Comparison of ENCODE assay signal across 23 cellular contexts in genomic region chr16:69301187-69301586, GRCh38. TPM values are rescaled to one million over a fixed set of nuclear protein-coding genes. Genes with fewer than 3 reads are reported as not detected.
A peak's percentile ranks its signal among the peaks of the same experiment; 100 is the strongest.
DNase-seq lines count a peak whose midpoint lies in the region; ATAC-seq, FAIRE-seq and TF ChIP-seq lines count a peak whose summit lies in the region.
"Had no signal": no experiment of that assay in that cellular context is flagged by ENCODE, and none has a peak within 500 bp of the region (broad histone marks: within the 10 kb centered on the region; RNA-seq: fewer than 3 reads in every experiment).

No MANE protein-coding gene starts in this region.

- no peak for ATAC-seq in stimulated activated effector memory CD8-positive, alpha-beta T cell treated with anti-CD3 and anti-CD28 coated beads, Interleukin-12 subunit alpha, Interleukin-12 subunit beta, amount 100 ng/mL, for 72 hours
- ATAC-seq in activated naive CD4-positive, alpha-beta T cell treated with anti-CD3 and anti-CD28 coated beads, Interleukin-2, amount 50 U/mL, for 72 hours, result no peak
- ATAC-seq: GM12878 had no signal

- POLR2A ChIA-PET in HEK293 (lab: Yijun Ruan, JAX) (no interaction called here), endothelial cell of umbilical vein (lab: Charles Lee) (no interaction called here)

- H3K4me3 ChIP-seq in HEK293 (ENCODE audit: low read depth, low read length) (no peak overlapping the region), endothelial cell of umbilical vein (replicated peaks in 1 of 3; ENCODE audit: insufficient read depth in 1 of 3, low read depth in 1 of 3, low read length in 3 of 3) (no peak overlapping the region)
- H3K4me3 ChIP-seq: GM12878, GM23248 had no signal

- H3K4me1 ChIP-seq in HEK293 (ENCODE audit: control insufficient read depth, insufficient read depth, low read length), result no peaks in the 10 kb centered on the region
- H3K4me1 ChIP-seq in endothelial cell of umbilical vein (ENCODE audit: control insufficient read depth, extremely low read depth, insufficient read depth, low read length), result peaks cover 21% of the 10 kb centered on the region
- H3K4me1 ChIP-seq: BE2C had no signal

- no peaks in the 10 kb centered on the region for H3K9me1 ChIP-seq in endothelial cell of umbilical vein (replicated peaks; ENCODE audit: control insufficient read depth, extremely low read depth, insufficient read depth, low read length)

- intact Hi-C loops in endothelial cell of umbilical vein (cut with micrococcal nuclease), result no loop called here

- H3K9me3 Mint-ChIP-seq in stimulated activated effector memory CD8-positive, alpha-beta T cell treated with anti-CD3 and anti-CD28 coated beads, Interleukin-12 subunit alpha, Interleukin-12 subunit beta, amount 100 ng/mL, for 72 hours, result no peaks in the 10 kb centered on the region
- no peaks in the 10 kb centered on the region for H3K9me3 Mint-ChIP-seq in activated naive CD4-positive, alpha-beta T cell treated with anti-CD3 and anti-CD28 coated beads, Interleukin-2, amount 50 U/mL, for 72 hours
- H3K9me3 Mint-ChIP-seq: CD4-positive, CD25-positive, alpha-beta regulatory T cell; CD8-positive, alpha-beta memory T cell; HFFc6 had no signal

- TF ChIP-seq CTCF in HEK293 (tag by site-specific recombination; IDR thresholded peaks at IDR 0.05) (no peak), endothelial cell of umbilical vein (IDR thresholded peaks at IDR 0.05; ENCODE audit: extremely low read depth in 1 of 2, insufficient read depth in 1 of 2, low read depth in 1 of 2, low read length in 2 of 2) (no peak)

- BruUV-seq in endothelial cell of umbilical vein (replicated peaks; lab: Mats Ljungman, UMichigan), result no TSS peak

- no peaks in the 10 kb centered on the region for H3K79me2 ChIP-seq in endothelial cell of umbilical vein (ENCODE audit: control insufficient read depth, insufficient read depth, low read length)

- DNase-seq in endothelial cell of umbilical vein (ENCODE audit: low read depth, low spot score) (peak; percentile 57), SW 1271 (lab: John Stamatoyannopoulos, UW) (no peak)
- DNase-seq in stimulated activated effector memory CD8-positive, alpha-beta T cell treated with anti-CD3 and anti-CD28 coated beads, Interleukin-12 subunit alpha, Interleukin-12 subunit beta, amount 100 ng/mL, for 72 hours (ENCODE audit: low spot score in 2 of 2), result no peak
- no peak for DNase-seq in activated naive CD4-positive, alpha-beta T cell treated with anti-CD3 and anti-CD28 coated beads, Interleukin-2, amount 50 U/mL, for 72 hours (ENCODE audit: low spot score in 2 of 2)
- no peak for DNase-seq in effector CD8-positive, alpha-beta T cell (lab: John Stamatoyannopoulos, UW)
- DNase-seq: BE2C; C1 segment of cervical spinal cord; CD4-positive, CD25-positive, alpha-beta regulatory T cell; CD8-positive, alpha-beta memory T cell; COR-L47; DMS 273 treated with DMSO at 0.1 percent for 48 hours; DMS53; DND-41; EL; GM23248; HCEC 1CT; HFFc6 had no signal

- no peak overlapping the region for H3K4me3 Mint-ChIP-seq in stimulated activated effector memory CD8-positive, alpha-beta T cell treated with anti-CD3 and anti-CD28 coated beads, Interleukin-12 subunit alpha, Interleukin-12 subunit beta, amount 100 ng/mL, for 72 hours
- H3K4me3 Mint-ChIP-seq: CD4-positive, CD25-positive, alpha-beta regulatory T cell; CD8-positive, alpha-beta memory T cell; HFFc6 had no signal

- H4K20me1 ChIP-seq in endothelial cell of umbilical vein (replicated peaks; ENCODE audit: control insufficient read depth, extremely low read depth, insufficient read depth, low read length), result no peaks in the 10 kb centered on the region

- no peaks in the 10 kb centered on the region for H3K4me1 Mint-ChIP-seq in stimulated activated effector memory CD8-positive, alpha-beta T cell treated with anti-CD3 and anti-CD28 coated beads, Interleukin-12 subunit alpha, Interleukin-12 subunit beta, amount 100 ng/mL, for 72 hours
- H3K4me1 Mint-ChIP-seq: CD8-positive, alpha-beta memory T cell had no signal

- FAIRE-seq in endothelial cell of umbilical vein (lab: Jason Lieb, UNC), result peak; percentile 46
- FAIRE-seq: GM12878 had no signal

- H3K9ac ChIP-seq in endothelial cell of umbilical vein (replicated peaks; ENCODE audit: extremely low read depth, insufficient read depth, low read length), result peak overlapping the region; percentile 5
- H3K9ac ChIP-seq: GM23248 had no signal

- dilution Hi-C loops in endothelial cell of umbilical vein (cut with MboI; ENCODE audit: extremely low pct_ligation_motif_present, low sequenced_read_pairs), result no loop called here

- no peak overlapping the region for H2AFZ ChIP-seq in endothelial cell of umbilical vein (ENCODE audit: low read depth, low read length)
- H2AFZ ChIP-seq: GM23248 had no signal

- no peaks in the 10 kb centered on the region for H3K9me3 ChIP-seq in HEK293 (ENCODE audit: control insufficient read depth, insufficient read depth, low read depth, low read length)
- H3K9me3 ChIP-seq in endothelial cell of umbilical vein (replicated peaks; ENCODE audit: control insufficient read depth, insufficient read depth, low read length), result no peaks in the 10 kb centered on the region
- H3K9me3 ChIP-seq: BE2C had no signal

- TF ChIP-seq POLR2A in endothelial cell of umbilical vein (IDR thresholded peaks at IDR 0.05; ENCODE audit: low read depth, low read length), result no peak

- H3K27ac Mint-ChIP-seq in stimulated activated effector memory CD8-positive, alpha-beta T cell treated with anti-CD3 and anti-CD28 coated beads, Interleukin-12 subunit alpha, Interleukin-12 subunit beta, amount 100 ng/mL, for 72 hours, result peak overlapping the region; percentile 20
- no peak overlapping the region for H3K27ac Mint-ChIP-seq in activated naive CD4-positive, alpha-beta T cell treated with anti-CD3 and anti-CD28 coated beads, Interleukin-2, amount 50 U/mL, for 72 hours
- H3K27ac Mint-ChIP-seq: HFFc6 had no signal

- peaks cover 38% of the 10 kb centered on the region for H3K36me3 Mint-ChIP-seq in stimulated activated effector memory CD8-positive, alpha-beta T cell treated with anti-CD3 and anti-CD28 coated beads, Interleukin-12 subunit alpha, Interleukin-12 subunit beta, amount 100 ng/mL, for 72 hours
- no peaks in the 10 kb centered on the region for H3K36me3 Mint-ChIP-seq in activated naive CD4-positive, alpha-beta T cell treated with anti-CD3 and anti-CD28 coated beads, Interleukin-2, amount 50 U/mL, for 72 hours

- no peaks in the 10 kb centered on the region for H3K27me3 ChIP-seq in endothelial cell of umbilical vein (ENCODE audit: control insufficient read depth in 2 of 2, insufficient read depth in 2 of 2, low read length in 2 of 2)
- H3K27me3 ChIP-seq: BE2C had no signal

- H3K4me2 ChIP-seq in endothelial cell of umbilical vein (ENCODE audit: insufficient read depth, low read length), result peak overlapping the region; percentile 10

- H3K27ac ChIP-seq in HEK293 (ENCODE audit: extremely low read depth, low read depth, low read length) (no peak overlapping the region), endothelial cell of umbilical vein (ENCODE audit: insufficient read depth, low read depth, low read length) (peak overlapping the region; percentile 44)
- H3K27ac ChIP-seq: GM23248, HL-60 had no signal

- CTCF ChIA-PET in HEK293 (lab: Yijun Ruan, JAX), result no interaction called here
- CTCF ChIA-PET in endothelial cell of umbilical vein (lab: Charles Lee), result interaction anchor here (0.6 to 5.8 kb wide), 4 partner anchors 8 to 150 kb away, joined by 3 to 30 read pairs (median 3); no protein-coding TSS in a partner anchor

- H3K36me3 ChIP-seq in HEK293 (ENCODE audit: control insufficient read depth in 2 of 2, insufficient read depth in 1 of 2, low read length in 2 of 2), result peaks cover 6 to 43% of the 10 kb centered on the region in 2 experiments; a peak in 2 of 3 replicates
- H3K36me3 ChIP-seq in endothelial cell of umbilical vein (ENCODE audit: control insufficient read depth in 2 of 2, extremely low read depth in 1 of 2, insufficient read depth in 2 of 2, low read length in 2 of 2), result peaks cover 6 to 7% of the 10 kb centered on the region in 2 experiments

RNA-seq across cellular contexts. Expression of gene VPS4A, which starts 10.0 kb away (rescaled TPM):
- 34.8 and 37.1 TPM in 2 replicates for total RNA-seq in endothelial cell of umbilical vein
- polyA plus RNA-seq in endothelial cell of umbilical vein, result 20.9 and 22.3 TPM in 2 replicates
- 23.8 and 24.3 TPM in 2 replicates for polyA plus RNA-seq in endothelial cell of umbilical vein (2011; cell fraction: cytosol; rRNA removed)
- polyA plus RNA-seq in endothelial cell of umbilical vein (2011; cell fraction: nucleus; rRNA removed), result 39.1 and 39.8 TPM in 2 replicates
- 43.6 and 48.3 TPM in 2 replicates for polyA plus RNA-seq in endothelial cell of umbilical vein (2012)
- polyA minus RNA-seq in endothelial cell of umbilical vein, result 23.5 and 28.4 TPM in 2 replicates
- 16.0 TPM for polyA minus RNA-seq in endothelial cell of umbilical vein (2011; cell fraction: cytosol; rRNA and poly(A)+ RNA removed)
- polyA minus RNA-seq in endothelial cell of umbilical vein (2011; cell fraction: nucleus; rRNA and poly(A)+ RNA removed), result 17.9 and 21.1 TPM in 2 replicates
- 10 to 100 TPM; 23.1 to 29.1 TPM for total RNA-seq in activated naive CD4-positive, alpha-beta T cell treated with anti-CD3 and anti-CD28 coated beads, Interleukin-2, amount 50 U/mL, for 72 hours

RNA-seq across cellular contexts. Expression of gene PDF, which starts 29.2 kb away (rescaled TPM):
- 13.3 and 16.7 TPM in 2 replicates for total RNA-seq in endothelial cell of umbilical vein
- 12.1 and 13.1 TPM in 2 replicates for polyA plus RNA-seq in endothelial cell of umbilical vein
- 9.3 TPM in 2 replicates for polyA plus RNA-seq in endothelial cell of umbilical vein (2011; cell fraction: cytosol; rRNA removed)
- polyA plus RNA-seq in endothelial cell of umbilical vein (2011; cell fraction: nucleus; rRNA removed), result 3.0 and 4.9 TPM in 2 replicates
- polyA plus RNA-seq in endothelial cell of umbilical vein (2012), result 4.1 and 4.3 TPM in 2 replicates
- 2.7 and 3.0 TPM in 2 replicates for polyA minus RNA-seq in endothelial cell of umbilical vein
- polyA minus RNA-seq in endothelial cell of umbilical vein (2011; cell fraction: cytosol; rRNA and poly(A)+ RNA removed), result 19.8 TPM
- 1.6 and 2.4 TPM in 2 replicates for polyA minus RNA-seq in endothelial cell of umbilical vein (2011; cell fraction: nucleus; rRNA and poly(A)+ RNA removed)
- 10 to 100 TPM in 1 of 2 donors, 1 to 10 TPM in 1; 7.3 to 17.4 TPM for total RNA-seq in activated naive CD4-positive, alpha-beta T cell treated with anti-CD3 and anti-CD28 coated beads, Interleukin-2, amount 50 U/mL, for 72 hours

RNA-seq across cellular contexts. Expression of gene COG8, which starts 38.2 kb away (rescaled TPM):
- total RNA-seq in endothelial cell of umbilical vein, result 25.1 and 31.6 TPM in 2 replicates
- 29.0 and 33.2 TPM in 2 replicates for polyA plus RNA-seq in endothelial cell of umbilical vein
- 22.4 and 24.1 TPM in 2 replicates for polyA plus RNA-seq in endothelial cell of umbilical vein (2011; cell fraction: cytosol; rRNA removed)
- 18.7 and 19.8 TPM in 2 replicates for polyA plus RNA-seq in endothelial cell of umbilical vein (2011; cell fraction: nucleus; rRNA removed)
- polyA plus RNA-seq in endothelial cell of umbilical vein (2012), result 14.8 and 19.5 TPM in 2 replicates
- 33.7 and 40.4 TPM in 2 replicates for polyA minus RNA-seq in endothelial cell of umbilical vein
- polyA minus RNA-seq in endothelial cell of umbilical vein (2011; cell fraction: cytosol; rRNA and poly(A)+ RNA removed), result 43.8 TPM
- 19.0 and 21.7 TPM in 2 replicates for polyA minus RNA-seq in endothelial cell of umbilical vein (2011; cell fraction: nucleus; rRNA and poly(A)+ RNA removed)
- 10 to 100 TPM; 26.9 to 28.2 TPM for total RNA-seq in activated naive CD4-positive, alpha-beta T cell treated with anti-CD3 and anti-CD28 coated beads, Interleukin-2, amount 50 U/mL, for 72 hours

RNA-seq across cellular contexts. Expression of gene NIP7, which starts 38.4 kb away (rescaled TPM):
- total RNA-seq in endothelial cell of umbilical vein, result 40.9 and 46.8 TPM in 2 replicates
- polyA plus RNA-seq in endothelial cell of umbilical vein, result 8.1 and 8.8 TPM in 2 replicates
- polyA plus RNA-seq in endothelial cell of umbilical vein (2011; cell fraction: cytosol; rRNA removed), result 11.6 and 12.3 TPM in 2 replicates
- polyA plus RNA-seq in endothelial cell of umbilical vein (2011; cell fraction: nucleus; rRNA removed), result 8.6 and 10.4 TPM in 2 replicates
- polyA plus RNA-seq in endothelial cell of umbilical vein (2012), result 32.2 and 44.1 TPM in 2 replicates
- polyA minus RNA-seq in endothelial cell of umbilical vein, result 16.8 and 17.6 TPM in 2 replicates
- 12.2 TPM for polyA minus RNA-seq in endothelial cell of umbilical vein (2011; cell fraction: cytosol; rRNA and poly(A)+ RNA removed)
- 6.8 and 10.9 TPM in 2 replicates for polyA minus RNA-seq in endothelial cell of umbilical vein (2011; cell fraction: nucleus; rRNA and poly(A)+ RNA removed)
- 10 to 100 TPM; 35.8 to 44.7 TPM for total RNA-seq in activated naive CD4-positive, alpha-beta T cell treated with anti-CD3 and anti-CD28 coated beads, Interleukin-2, amount 50 U/mL, for 72 hours

RNA-seq across cellular contexts. Expression of gene TMED6, which starts 50.4 kb away (rescaled TPM):
- 0.37 and 1.2 TPM in 2 replicates for total RNA-seq in endothelial cell of umbilical vein
- polyA plus RNA-seq in endothelial cell of umbilical vein, result not detected in 2 replicates
- not detected in 2 replicates for polyA plus RNA-seq in endothelial cell of umbilical vein (2011; cell fraction: cytosol; rRNA removed)
- polyA plus RNA-seq in endothelial cell of umbilical vein (2011; cell fraction: nucleus; rRNA removed), result 0.32 and 0.68 TPM in 2 replicates
- polyA plus RNA-seq in endothelial cell of umbilical vein (2012), result 0.68 and 0.74 TPM in 2 replicates
- 1.4 TPM in 1 of 2 replicates, not detected in the other for polyA minus RNA-seq in endothelial cell of umbilical vein
- not detected for polyA minus RNA-seq in endothelial cell of umbilical vein (2011; cell fraction: cytosol; rRNA and poly(A)+ RNA removed)
- 0.91 TPM in 1 of 2 replicates, not detected in the other for polyA minus RNA-seq in endothelial cell of umbilical vein (2011; cell fraction: nucleus; rRNA and poly(A)+ RNA removed)
- 1 to 10 TPM in 1 of 2 donors, under 1 TPM in 1; 0.39 to 1.8 TPM for total RNA-seq in activated naive CD4-positive, alpha-beta T cell treated with anti-CD3 and anti-CD28 coated beads, Interleukin-2, amount 50 U/mL, for 72 hours
- total RNA-seq: A172, G401, GM23248, H4 had no signal
- polyA plus RNA-seq: CD8-positive, alpha-beta memory T cell had no signal
